Comparison of ENCODE assay signal across 20 cellular contexts in genomic region chr2:154447727-154448418, GRCh38.
"Had no signal": no experiment of that assay in that cellular context is flagged by ENCODE, and none has a peak within 500 bp of the region (broad histone marks: within the 10 kb centered on the region; RNA-seq: fewer than 3 reads in every experiment).

No MANE protein-coding gene starts in this region.

- H3K27ac ChIP-seq: colonic mucosa, neutrophil, suprapubic skin had no signal

- H3K27me3 ChIP-seq: colonic mucosa, neutrophil, suprapubic skin had no signal

- H3K36me3 Mint-ChIP-seq: activated naive CD8-positive, alpha-beta T cell treated with anti-CD3 and anti-CD28 coated beads for 36 hours; brain; naive thymus-derived CD8-positive, alpha-beta T cell had no signal

- H3K9me3 ChIP-seq: colonic mucosa, neutrophil, suprapubic skin had no signal

- H3K4me3 Mint-ChIP-seq: activated CD4-positive, alpha-beta T cell treated with anti-CD3 and anti-CD28 coated beads, Interleukin-2, amount 10 ng/mL, durations not matched to agents 7 days and 5 days; activated naive CD8-positive, alpha-beta T cell treated with anti-CD3 and anti-CD28 coated beads for 36 hours; activated T-helper 1 cell treated with anti-CD3 and anti-CD28 coated beads, Interleukin-12 subunit alpha, Interleukin-12 subunit beta, Interleukin-2, Interleukin-4 antibody, amounts not matched to agents 30 ng/mL and 10 ng/mL and 1 ng/mL, durations not matched to agents 14 hours and 24 hours and 36 hours; brain; naive thymus-derived CD8-positive, alpha-beta T cell; stimulated activated naive CD8-positive, alpha-beta T cell treated with anti-CD3 and anti-CD28 coated beads, Interleukin-15, Interleukin-2, amounts not matched to agents 100 ng/mL and 50 ng/mL, for 24 hours had no signal

- H3K9me3 Mint-ChIP-seq: activated CD4-positive, alpha-beta T cell treated with anti-CD3 and anti-CD28 coated beads, Interleukin-2, amount 10 ng/mL, durations not matched to agents 7 days and 5 days; activated naive CD8-positive, alpha-beta T cell treated with anti-CD3 and anti-CD28 coated beads for 36 hours; activated T-helper 1 cell treated with anti-CD3 and anti-CD28 coated beads, Interleukin-12 subunit alpha, Interleukin-12 subunit beta, Interleukin-2, Interleukin-4 antibody, amounts not matched to agents 30 ng/mL and 10 ng/mL and 1 ng/mL, durations not matched to agents 14 hours and 24 hours and 36 hours; brain; stimulated activated naive CD8-positive, alpha-beta T cell treated with anti-CD3 and anti-CD28 coated beads, Interleukin-15, Interleukin-2, amounts not matched to agents 100 ng/mL and 50 ng/mL, for 24 hours had no signal

- H3K4me3 ChIP-seq: colonic mucosa, suprapubic skin had no signal

- ATAC-seq: left cardiac atrium; naive thymus-derived CD8-positive, alpha-beta T cell; right cardiac atrium had no signal

- FAIRE-seq: endothelial cell of umbilical vein had no signal

- H3K27ac Mint-ChIP-seq: activated CD4-positive, alpha-beta T cell treated with anti-CD3 and anti-CD28 coated beads, Interleukin-2, amount 10 ng/mL, durations not matched to agents 7 days and 5 days; activated naive CD8-positive, alpha-beta T cell treated with anti-CD3 and anti-CD28 coated beads for 36 hours; activated T-helper 1 cell treated with anti-CD3 and anti-CD28 coated beads, Interleukin-12 subunit alpha, Interleukin-12 subunit beta, Interleukin-2, Interleukin-4 antibody, amounts not matched to agents 30 ng/mL and 10 ng/mL and 1 ng/mL, durations not matched to agents 14 hours and 24 hours and 36 hours; naive thymus-derived CD8-positive, alpha-beta T cell; stimulated activated naive CD8-positive, alpha-beta T cell treated with anti-CD3 and anti-CD28 coated beads, Interleukin-15, Interleukin-2, amounts not matched to agents 100 ng/mL and 50 ng/mL, for 24 hours had no signal

- H3K4me1 ChIP-seq: colonic mucosa, suprapubic skin had no signal

- H3K4me1 Mint-ChIP-seq: activated CD4-positive, alpha-beta T cell treated with anti-CD3 and anti-CD28 coated beads, Interleukin-2, amount 10 ng/mL, durations not matched to agents 7 days and 5 days had no signal

- H3K27me3 Mint-ChIP-seq: activated naive CD8-positive, alpha-beta T cell treated with anti-CD3 and anti-CD28 coated beads for 36 hours; brain; naive thymus-derived CD8-positive, alpha-beta T cell; stimulated activated naive CD8-positive, alpha-beta T cell treated with anti-CD3 and anti-CD28 coated beads, Interleukin-15, Interleukin-2, amounts not matched to agents 100 ng/mL and 50 ng/mL, for 24 hours had no signal

- DNase-seq: activated CD4-positive, alpha-beta T cell treated with anti-CD3 and anti-CD28 coated beads, Interleukin-2, amount 10 ng/mL, durations not matched to agents 7 days and 5 days; activated CD4-positive, CD25-positive, alpha-beta regulatory T cell; activated CD8-positive, alpha-beta memory T cell treated with anti-CD3 and anti-CD28 coated beads for 24 hours; activated naive CD8-positive, alpha-beta T cell treated with anti-CD3 and anti-CD28 coated beads for 36 hours; amygdala; central memory CD4-positive, alpha-beta T cell; colonic mucosa; head of caudate nucleus; left cardiac atrium; mammary epithelial cell; naive thymus-derived CD8-positive, alpha-beta T cell; right cardiac atrium; T-helper 2 cell; trophoblast cell had no signal

- H3K36me3 ChIP-seq: colonic mucosa, neutrophil, suprapubic skin had no signal
